ENCODE assay signal across 29 cellular contexts in the genomic region with DNA sequence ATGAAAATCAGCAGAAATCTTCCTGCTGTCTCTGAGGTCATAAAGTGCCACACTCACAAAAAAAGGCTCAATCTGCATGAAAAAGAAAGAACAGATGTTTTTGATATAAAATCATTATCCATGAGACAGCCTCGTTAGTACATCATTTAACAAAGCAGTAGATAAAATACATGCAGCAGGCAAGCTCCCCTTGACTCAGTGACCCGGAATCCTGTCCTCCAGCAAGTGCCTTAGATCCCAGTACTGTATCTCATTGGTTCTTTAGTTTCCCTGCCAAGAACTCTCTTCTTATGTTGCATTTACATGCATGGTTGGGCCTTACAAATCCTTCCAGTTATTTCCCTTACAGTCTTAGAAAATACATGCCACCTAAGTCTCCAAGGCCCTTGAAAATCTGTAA.
DNase-seq lines count a peak whose midpoint lies in the region; ATAC-seq and TF ChIP-seq lines count a peak whose summit lies in the region.
"Had no signal": no experiment of that assay in that cellular context is flagged by ENCODE, and none has a peak within 500 bp of the region (broad histone marks: within the 10 kb centered on the region; RNA-seq: fewer than 3 reads in every experiment).

No MANE protein-coding gene starts in this region.

- H3K36me3 ChIP-seq in CD8-positive, alpha-beta T cell (ENCODE audit: insufficient read depth, low read length), result peaks cover 55% of the 10 kb centered on the region
- H3K36me3 ChIP-seq in adipocyte (ENCODE audit: control insufficient read depth, insufficient read depth, low read length, severe bottlenecking), result peaks cover 7% of the 10 kb centered on the region
- H3K36me3 ChIP-seq: breast epithelium, pancreas, Peyer's patch had no signal

- POLR2A ChIA-PET in activated CD4-positive, alpha-beta T cell treated with anti-CD3 and anti-CD28 coated beads for 36 hours (lab: Charles Lee), result interaction anchor here (0.6 kb wide), 1 partner anchor 1897 kb away, joined by 6 read pairs; no protein-coding TSS in a partner anchor
- POLR2A ChIA-PET in CD8-positive, alpha-beta T cell (lab: Charles Lee), result no interaction called here

- H3K4me3 ChIP-seq in CD8-positive, alpha-beta T cell (ENCODE audit: low read depth, low read length), result no peak overlapping the region
- no peak overlapping the region for H3K4me3 ChIP-seq in adipocyte (ENCODE audit: low read length)
- H3K4me3 ChIP-seq: breast epithelium, coronary artery, pancreas, Peyer's patch, SJSA1, upper lobe of right lung had no signal

- H3K4me1 Mint-ChIP-seq in activated CD4-positive, alpha-beta T cell treated with anti-CD3 and anti-CD28 coated beads for 36 hours, result peaks cover 7% of the 10 kb centered on the region
- peaks cover 5% of the 10 kb centered on the region for H3K4me1 Mint-ChIP-seq in CD8-positive, alpha-beta T cell (ENCODE audit: low read depth)
- H3K4me1 Mint-ChIP-seq: CD14-positive monocyte, WTC11 had no signal

- H3K36me3 Mint-ChIP-seq in activated CD4-positive, alpha-beta T cell treated with anti-CD3 and anti-CD28 coated beads for 36 hours (ENCODE audit: low read depth), result peaks cover 54% of the 10 kb centered on the region
- peaks cover 82% of the 10 kb centered on the region for H3K36me3 Mint-ChIP-seq in CD8-positive, alpha-beta T cell
- H3K36me3 Mint-ChIP-seq: WTC11 had no signal

- CTCF ChIA-PET in activated CD4-positive, alpha-beta T cell treated with anti-CD3 and anti-CD28 coated beads for 36 hours (lab: Charles Lee), result interaction anchor here (0.6 to 1.0 kb wide), 3 partner anchors 19 to 161 kb away, joined by 3 to 4 read pairs (median 3); no protein-coding TSS in a partner anchor
- CTCF ChIA-PET in CD8-positive, alpha-beta T cell (lab: Charles Lee), result interaction anchor here (0.6 to 1.1 kb wide), 2 partner anchors 136 to 195 kb away, joined by 3 to 4 read pairs; no protein-coding TSS in a partner anchor

- H3K27me3 Mint-ChIP-seq in activated CD4-positive, alpha-beta T cell treated with anti-CD3 and anti-CD28 coated beads for 36 hours, result no peaks in the 10 kb centered on the region
- H3K27me3 Mint-ChIP-seq in CD8-positive, alpha-beta T cell (ENCODE audit: low read depth), result no peaks in the 10 kb centered on the region
- H3K27me3 Mint-ChIP-seq: activated naive CD8-positive, alpha-beta T cell treated with anti-CD3 and anti-CD28 coated beads, Interleukin-2, amount 10 ng/mL, durations not matched to agents 7 days and 5 days; IgD-negative memory B cell had no signal

- intact Hi-C loops in activated CD4-positive, alpha-beta T cell treated with anti-CD3 and anti-CD28 coated beads for 36 hours (cut with DNase I, micrococcal nuclease), result no loop called here
- intact Hi-C loops in CD8-positive, alpha-beta T cell (cut with DNase I, micrococcal nuclease), result no loop called here

- H3K4me3 Mint-ChIP-seq in activated CD4-positive, alpha-beta T cell treated with anti-CD3 and anti-CD28 coated beads for 36 hours, result no peak overlapping the region
- no peak overlapping the region for H3K4me3 Mint-ChIP-seq in CD8-positive, alpha-beta T cell
- H3K4me3 Mint-ChIP-seq: activated naive CD8-positive, alpha-beta T cell treated with anti-CD3 and anti-CD28 coated beads, Interleukin-2, amount 10 ng/mL, durations not matched to agents 7 days and 5 days; CD14-positive monocyte; IgD-negative memory B cell; WTC11 had no signal

- no peaks in the 10 kb centered on the region for H3K27me3 ChIP-seq in CD8-positive, alpha-beta T cell (ENCODE audit: insufficient read depth, low read length)
- no peaks in the 10 kb centered on the region for H3K27me3 ChIP-seq in adipocyte (replicated peaks; ENCODE audit: control insufficient read depth, insufficient read depth, low read length)
- H3K27me3 ChIP-seq: breast epithelium, pancreas, Peyer's patch, SJSA1, upper lobe of right lung had no signal

- TF ChIP-seq CTCF in CD8-positive, alpha-beta T cell (IDR thresholded peaks at IDR 0.05), result no peak

- no peak for DNase-seq in activated CD4-positive, alpha-beta T cell treated with anti-CD3 and anti-CD28 coated beads for 36 hours
- no peak for DNase-seq in activated CD4-positive, alpha-beta T cell treated with anti-CD3 and anti-CD28 coated beads for 1 hour
- DNase-seq in CD8-positive, alpha-beta T cell, result no peak
- DNase-seq in adipocyte (ENCODE audit: low read depth), result peak; percentile 68
- peak; percentile 51 for DNase-seq in left kidney (ENCODE audit: low read depth, low spot score)
- no peak for DNase-seq in stimulated activated naive CD8-positive, alpha-beta T cell treated with anti-CD3 and anti-CD28 coated beads, Interleukin-15, Interleukin-2, amounts not matched to agents 100 U/mL and 50 U/mL, for 24 hours
- DNase-seq in NCI-H1105 treated with DMSO at 0.1 percent for 48 hours (lab: John Stamatoyannopoulos, UW), result no peak
- DNase-seq: activated CD8-positive, alpha-beta memory T cell treated with anti-CD3 and anti-CD28 coated beads for 24 hours; activated naive CD8-positive, alpha-beta T cell treated with anti-CD3 and anti-CD28 coated beads, Interleukin-2, amount 10 ng/mL, durations not matched to agents 7 days and 5 days; GDM1; HCEC 1CT; head of caudate nucleus; left cardiac atrium; mesendoderm; NCI-H1105; NCI-H2107; NCI-H510A; pancreas; Peyer's patch; stimulated activated CD8-positive, alpha-beta memory T cell treated with anti-CD3 and anti-CD28 coated beads, Interleukin-4, amount 100 ng/mL, for 48 hours; T-helper 9 cell; upper lobe of right lung had no signal

- no peaks in the 10 kb centered on the region for H3K9me3 Mint-ChIP-seq in activated CD4-positive, alpha-beta T cell treated with anti-CD3 and anti-CD28 coated beads for 36 hours (ENCODE audit: low read depth)
- no peaks in the 10 kb centered on the region for H3K9me3 Mint-ChIP-seq in CD8-positive, alpha-beta T cell
- H3K9me3 Mint-ChIP-seq: activated naive CD8-positive, alpha-beta T cell treated with anti-CD3 and anti-CD28 coated beads, Interleukin-2, amount 10 ng/mL, durations not matched to agents 7 days and 5 days; CD14-positive monocyte; IgD-negative memory B cell; WTC11 had no signal

- no peaks in the 10 kb centered on the region for H3K9me3 ChIP-seq in CD8-positive, alpha-beta T cell (ENCODE audit: low read length)
- H3K9me3 ChIP-seq in adipocyte (ENCODE audit: control insufficient read depth, low read length), result no peaks in the 10 kb centered on the region
- H3K9me3 ChIP-seq: breast epithelium, pancreas, Peyer's patch, SJSA1, upper lobe of right lung had no signal

- peak overlapping the region; percentile 0 for H3K27ac Mint-ChIP-seq in activated CD4-positive, alpha-beta T cell treated with anti-CD3 and anti-CD28 coated beads for 36 hours
- H3K27ac Mint-ChIP-seq in CD8-positive, alpha-beta T cell, result peak overlapping the region; percentile 57
- H3K27ac Mint-ChIP-seq: IgD-negative memory B cell, WTC11 had no signal

- H3K27ac ChIP-seq in CD8-positive, alpha-beta T cell (ENCODE audit: low read depth, low read length), result no peak overlapping the region
- H3K27ac ChIP-seq: breast epithelium, coronary artery, pancreas, Peyer's patch, SJSA1, upper lobe of right lung had no signal

- no peak for ATAC-seq in activated CD4-positive, alpha-beta T cell treated with anti-CD3 and anti-CD28 coated beads for 36 hours
- ATAC-seq in CD8-positive, alpha-beta T cell, result no peak
- ATAC-seq in stimulated activated naive CD8-positive, alpha-beta T cell treated with anti-CD3 and anti-CD28 coated beads, Interleukin-15, Interleukin-2, amounts not matched to agents 100 U/mL and 50 U/mL, for 24 hours, result no peak
- ATAC-seq in HG03175 (IDR thresholded peaks at IDR 0.05; ENCODE audit: unreplicated experiment), result no peak
- ATAC-seq: left cardiac atrium, pancreas, upper lobe of right lung, WTC11 had no signal

- H3K4me1 ChIP-seq in CD8-positive, alpha-beta T cell (ENCODE audit: insufficient read depth, low read length), result no peaks in the 10 kb centered on the region
- peaks cover 11% of the 10 kb centered on the region for H3K4me1 ChIP-seq in adipocyte (ENCODE audit: control insufficient read depth, insufficient read depth, low read length)
- H3K4me1 ChIP-seq: breast epithelium, pancreas, Peyer's patch, upper lobe of right lung had no signal

- no peak overlapping the region for H3K9ac ChIP-seq in adipocyte (ENCODE audit: low read length)

Comparison
In these comparisons a context has a peak if more than half of its experiments do, and no peak if none do; other contexts are left out.
1. DNase-seq: peak in adipocyte (single experiment) and left kidney (single experiment); none in activated CD4-positive, alpha-beta T cell treated with anti-CD3 and anti-CD28 coated beads for 36 hours (single experiment), activated CD4-positive, alpha-beta T cell treated with anti-CD3 and anti-CD28 coated beads for 1 hour (single experiment), CD8-positive, alpha-beta T cell (0 of 7), stimulated activated naive CD8-positive, alpha-beta T cell treated with anti-CD3 and anti-CD28 coated beads, Interleukin-15, Interleukin-2, amounts not matched to agents 100 U/mL and 50 U/mL, for 24 hours (single experiment) and NCI-H1105 treated with DMSO at 0.1 percent for 48 hours (single experiment).